ENCODE assay signal across 11 cellular contexts in genomic region chr22:30575011-30575671, GRCh38. TPM values are rescaled to one million over a fixed set of nuclear protein-coding genes. Genes with fewer than 3 reads are reported as not detected.
DNase-seq lines count a peak whose midpoint lies in the region; ATAC-seq lines count a peak whose summit lies in the region.
"Had no signal": no experiment of that assay in that cellular context is flagged by ENCODE, and none has a peak within 500 bp of the region (broad histone marks: within the 10 kb centered on the region; RNA-seq: fewer than 3 reads in every experiment).

No MANE protein-coding gene starts in this region.

- peak overlapping the region; percentile 98 for H3K27ac ChIP-seq in angular gyrus (ENCODE audit: low read depth, low read length)
- no peak overlapping the region for H3K27ac ChIP-seq in iPS DF 6.9 (ENCODE audit: low read length)
- H3K27ac ChIP-seq: KMS-11 had no signal

- WGBS in iPS DF 6.9 (ENCODE audit: insufficient coverage, insufficient read length), result no CpG with 5 or more reads among the region's 12 CpGs

- no peaks in the 10 kb centered on the region for H3K9me3 ChIP-seq in iPS DF 6.9 (ENCODE audit: control insufficient read depth, insufficient read depth, low read length)

- peaks cover 42% of the 10 kb centered on the region for H3K36me3 ChIP-seq in iPS DF 6.9 (ENCODE audit: control insufficient read depth, insufficient read depth, low read length)

- H3K4me3 ChIP-seq in iPS DF 6.9 (ENCODE audit: low read length), result peak overlapping the region; percentile 44; the same call in 1 of the 2 replicates

- peaks cover 11% of the 10 kb centered on the region for H3K4me1 ChIP-seq in iPS DF 6.9 (ENCODE audit: control insufficient read depth, insufficient read depth, low read length)

- peak; percentile 72 for ATAC-seq in sciatic nerve
- ATAC-seq in HG03354 (IDR thresholded peaks at IDR 0.05; ENCODE audit: poor library complexity, severe bottlenecking, unreplicated experiment), result no peak
- no peak for ATAC-seq in GM19351 (IDR thresholded peaks at IDR 0.05; ENCODE audit: unreplicated experiment)

- DNase-seq in GM04503 (ENCODE audit: low read depth) (peak; percentile 41), iPS DF 6.9 (ENCODE audit: low read depth, low spot score) (no peak), sciatic nerve (ENCODE audit: low spot score) (peak; percentile 73), cerebellar nuclear complex (lab: John Stamatoyannopoulos, UW) (no peak), activated T-cell treated with anti-CD3 and anti-CD28 coated beads for 4 hours (no peak)
- DNase-seq: activated CD8-positive, alpha-beta memory T cell treated with anti-CD3 and anti-CD28 coated beads for 24 hours had no signal

- H3K27me3 ChIP-seq in iPS DF 6.9 (ENCODE audit: control insufficient read depth, insufficient read depth, low read length), result no peaks in the 10 kb centered on the region

- intact Hi-C loops in sciatic nerve (cut with DNase I), result no loop called here

RNA-seq across cellular contexts. Expression of gene GAL3ST1, which starts 0.7 kb away (rescaled TPM):
- 26.3 TPM for total RNA-seq in sciatic nerve

RNA-seq across cellular contexts. Expression of gene PES1, which starts 16.6 kb away (rescaled TPM):
- total RNA-seq in sciatic nerve, result 46.6 TPM

RNA-seq across cellular contexts. Expression of gene SEC14L6, which starts 28.6 kb away (rescaled TPM):
- total RNA-seq in sciatic nerve, result 4.3 TPM
- total RNA-seq: lung microvascular endothelial cell had no signal

RNA-seq across cellular contexts. Expression of gene TCN2, which starts 31.8 kb away (rescaled TPM):
- 21.6 TPM for total RNA-seq in sciatic nerve

Comparison
In these comparisons a context has a peak if more than half of its experiments do, and no peak if none do; other contexts are left out.
1. DNase-seq: peak in GM04503 (single experiment) and sciatic nerve (single experiment); none in iPS DF 6.9 (single experiment), cerebellar nuclear complex (0 of 2) and activated T-cell treated with anti-CD3 and anti-CD28 coated beads for 4 hours (single experiment).